ENCODE assay signal across 11 cellular contexts in genomic region chr1:167805041-167805556, GRCh38.
A peak's percentile ranks its signal among the peaks of the same experiment; 100 is the strongest.
DNase-seq lines count a peak whose midpoint lies in the region; ATAC-seq and FAIRE-seq lines count a peak whose summit lies in the region.
"Had no signal": no experiment of that assay in that cellular context is flagged by ENCODE, and none has a peak within 500 bp of the region (broad histone marks: within the 10 kb centered on the region; RNA-seq: fewer than 3 reads in every experiment).

No MANE protein-coding gene starts in this region.

- no peaks in the 10 kb centered on the region for H3K9me3 ChIP-seq in small intestine (ENCODE audit: control insufficient read depth, low read depth)

- no peaks in the 10 kb centered on the region for H3K36me3 ChIP-seq in small intestine (ENCODE audit: control insufficient read depth in 2 of 2, insufficient read depth in 2 of 2, low read length in 2 of 2)

- peak overlapping the region; percentile 79 for H3K27ac Mint-ChIP-seq in activated CD4-positive, alpha-beta T cell treated with anti-CD3 and anti-CD28 coated beads, Interleukin-2, amount 10 ng/mL, durations not matched to agents 7 days and 5 days
- H3K27ac Mint-ChIP-seq in activated naive CD4-positive, alpha-beta T cell treated with anti-CD3 and anti-CD28 coated beads, Interleukin-2, amount 10 ng/mL, durations not matched to agents 7 days and 5 days, result peak overlapping the region; percentile 89

- H3K36me3 Mint-ChIP-seq in activated CD4-positive, alpha-beta T cell treated with anti-CD3 and anti-CD28 coated beads, Interleukin-2, amount 10 ng/mL, durations not matched to agents 7 days and 5 days (ENCODE audit: low read depth), result peaks cover 1% of the 10 kb centered on the region
- H3K36me3 Mint-ChIP-seq in activated naive CD4-positive, alpha-beta T cell treated with anti-CD3 and anti-CD28 coated beads, Interleukin-2, amount 10 ng/mL, durations not matched to agents 7 days and 5 days, result no peaks in the 10 kb centered on the region

- H3K4me1 ChIP-seq in small intestine (ENCODE audit: control insufficient read depth in 2 of 2, insufficient read depth in 1 of 2, low read depth in 1 of 2, low read length in 1 of 2), result peaks cover 0 to 3% of the 10 kb centered on the region in 2 donors
- H3K4me1 ChIP-seq: foreskin keratinocyte had no signal

- no peak for FAIRE-seq in small intestine (lab: Jason Lieb, UNC)

- peak; percentile 57 for DNase-seq in activated CD4-positive, alpha-beta T cell treated with anti-CD3 and anti-CD28 coated beads, Interleukin-2, amount 10 ng/mL, durations not matched to agents 7 days and 5 days
- DNase-seq in activated CD4-positive, alpha-beta T cell treated with anti-CD3 and anti-CD28 coated beads for 4 hours, result no peak
- DNase-seq in activated naive CD4-positive, alpha-beta T cell treated with anti-CD3 and anti-CD28 coated beads, Interleukin-2, amount 10 ng/mL, durations not matched to agents 7 days and 5 days, result peak; percentile 35
- DNase-seq in small intestine (peak; percentile 54), SKM-1 (lab: John Stamatoyannopoulos, UW; ENCODE audit: unreplicated experiment) (no peak), hippocampal formation (lab: John Stamatoyannopoulos, UW) (no peak), LoVo (ENCODE audit: low spot score) (no peak)
- DNase-seq: foreskin keratinocyte, NCI-H2227 treated with DMSO at 0.1 percent for 48 hours had no signal

- peaks cover 28% of the 10 kb centered on the region for H3K4me1 Mint-ChIP-seq in activated CD4-positive, alpha-beta T cell treated with anti-CD3 and anti-CD28 coated beads, Interleukin-2, amount 10 ng/mL, durations not matched to agents 7 days and 5 days
- H3K4me1 Mint-ChIP-seq in activated naive CD4-positive, alpha-beta T cell treated with anti-CD3 and anti-CD28 coated beads, Interleukin-2, amount 10 ng/mL, durations not matched to agents 7 days and 5 days, result peaks cover 33% of the 10 kb centered on the region

- CTCF ChIA-PET in activated CD4-positive, alpha-beta T cell treated with anti-CD3 and anti-CD28 coated beads, Interleukin-2, amount 10 ng/mL, durations not matched to agents 7 days and 5 days (lab: Charles Lee), result interaction anchor here (1.0 kb wide), 1 partner anchor 18 kb away, joined by 3 read pairs; no protein-coding TSS in a partner anchor
- CTCF ChIA-PET in activated naive CD4-positive, alpha-beta T cell treated with anti-CD3 and anti-CD28 coated beads, Interleukin-2, amount 10 ng/mL, durations not matched to agents 7 days and 5 days (lab: Charles Lee), result interaction anchor here (1.2 to 3.2 kb wide), 2 partner anchors 91 to 131 kb away, joined by 4 to 13 read pairs; partner anchors contain the start of gene DCAF6

- peaks cover 6% of the 10 kb centered on the region for H3K27me3 Mint-ChIP-seq in activated CD4-positive, alpha-beta T cell treated with anti-CD3 and anti-CD28 coated beads, Interleukin-2, amount 10 ng/mL, durations not matched to agents 7 days and 5 days
- H3K27me3 Mint-ChIP-seq in activated naive CD4-positive, alpha-beta T cell treated with anti-CD3 and anti-CD28 coated beads, Interleukin-2, amount 10 ng/mL, durations not matched to agents 7 days and 5 days, result peaks cover 6% of the 10 kb centered on the region

- H3K27me3 ChIP-seq in small intestine (ENCODE audit: control insufficient read depth in 2 of 2, insufficient read depth in 2 of 2, low read length in 2 of 2), result no peaks in the 10 kb centered on the region
- H3K27me3 ChIP-seq: foreskin keratinocyte had no signal

- peak; percentile 46 for ATAC-seq in HG03571 (IDR thresholded peaks at IDR 0.05; ENCODE audit: unreplicated experiment)
- ATAC-seq: foreskin keratinocyte had no signal

- POLR2A ChIA-PET in activated CD4-positive, alpha-beta T cell treated with anti-CD3 and anti-CD28 coated beads, Interleukin-2, amount 10 ng/mL, durations not matched to agents 7 days and 5 days (lab: Charles Lee), result no interaction called here

- WGBS in small intestine, 3 donors, result 52 to 77% (median 66%) methylated on average over 4 of the region's 4 CpGs

- peak overlapping the region; percentile 54 to 75 for H3K27ac ChIP-seq in small intestine (ENCODE audit: low read depth in 1 of 2, low read length in 1 of 2)
- H3K27ac ChIP-seq: foreskin keratinocyte had no signal

- no peak overlapping the region for H3K4me3 ChIP-seq in small intestine (ENCODE audit: low read depth in 1 of 2, low read length in 2 of 2)

- peaks cover 4% of the 10 kb centered on the region for H3K9me3 Mint-ChIP-seq in activated CD4-positive, alpha-beta T cell treated with anti-CD3 and anti-CD28 coated beads, Interleukin-2, amount 10 ng/mL, durations not matched to agents 7 days and 5 days
- H3K9me3 Mint-ChIP-seq in activated naive CD4-positive, alpha-beta T cell treated with anti-CD3 and anti-CD28 coated beads, Interleukin-2, amount 10 ng/mL, durations not matched to agents 7 days and 5 days, result no peaks in the 10 kb centered on the region

- H3K4me3 Mint-ChIP-seq in activated CD4-positive, alpha-beta T cell treated with anti-CD3 and anti-CD28 coated beads, Interleukin-2, amount 10 ng/mL, durations not matched to agents 7 days and 5 days, result peak overlapping the region; percentile 19
- peak overlapping the region; percentile 4 for H3K4me3 Mint-ChIP-seq in activated naive CD4-positive, alpha-beta T cell treated with anti-CD3 and anti-CD28 coated beads, Interleukin-2, amount 10 ng/mL, durations not matched to agents 7 days and 5 days
- H3K4me3 Mint-ChIP-seq: neural crest cell had no signal

Comparison
In these comparisons a context has a peak if more than half of its experiments do, and no peak if none do; other contexts are left out.
1. DNase-seq: peak in activated CD4-positive, alpha-beta T cell treated with anti-CD3 and anti-CD28 coated beads, Interleukin-2, amount 10 ng/mL, durations not matched to agents 7 days and 5 days (single experiment), activated naive CD4-positive, alpha-beta T cell treated with anti-CD3 and anti-CD28 coated beads, Interleukin-2, amount 10 ng/mL, durations not matched to agents 7 days and 5 days (single experiment) and small intestine (single experiment); none in activated CD4-positive, alpha-beta T cell treated with anti-CD3 and anti-CD28 coated beads for 4 hours (0 of 2), SKM-1 (single experiment), hippocampal formation (0 of 2) and LoVo (single experiment).